1 cellular context compared by ENCODE assay signal in the genomic region with DNA sequence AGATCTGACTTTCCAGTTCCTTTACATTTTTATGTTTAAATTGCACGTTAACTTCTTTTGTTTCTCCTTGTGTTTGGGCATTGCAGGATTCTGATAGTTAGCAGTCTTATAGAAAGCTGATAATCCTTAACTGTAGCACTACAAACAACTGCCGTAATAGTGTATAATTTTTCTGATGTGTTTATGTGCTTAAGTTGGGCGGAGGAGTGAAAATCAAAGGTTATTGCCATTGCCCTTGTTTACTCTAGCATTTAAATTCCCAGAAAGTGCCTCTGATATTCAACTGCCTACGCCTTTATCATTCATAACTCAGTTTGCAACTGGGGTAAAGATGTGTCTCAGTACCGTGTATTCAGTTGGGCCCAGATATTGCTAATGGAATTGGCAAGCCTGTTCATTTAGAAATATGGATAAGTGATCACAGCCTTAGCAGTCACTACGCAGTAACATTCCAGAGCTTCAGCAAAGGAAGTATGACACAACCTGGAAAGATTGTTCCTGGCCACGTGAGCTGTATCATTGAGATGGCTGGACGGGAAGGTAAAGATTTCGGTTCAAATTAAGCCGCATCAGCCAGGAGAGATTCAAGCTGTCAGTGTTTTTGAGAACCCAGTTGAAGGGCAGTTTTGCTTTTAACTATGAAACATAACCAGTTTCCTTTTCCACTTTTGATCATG.
A peak's percentile ranks its signal among the peaks of the same experiment; 100 is the strongest.
TF ChIP-seq lines count a peak whose summit lies in the region.

No MANE protein-coding gene starts in this region.

TF ChIP-seq in IMR-90, 13 proteins besides CTCF, POLR2A, EP300 and RAD21 (continued from another document):
- TF ChIP-seq CEBPB (IDR thresholded peaks at IDR 0.05; ENCODE audit: low read depth, low read length): peak; percentile 41; the same call in 1 of the 2 replicates
- TF ChIP-seq, protein P1, sequence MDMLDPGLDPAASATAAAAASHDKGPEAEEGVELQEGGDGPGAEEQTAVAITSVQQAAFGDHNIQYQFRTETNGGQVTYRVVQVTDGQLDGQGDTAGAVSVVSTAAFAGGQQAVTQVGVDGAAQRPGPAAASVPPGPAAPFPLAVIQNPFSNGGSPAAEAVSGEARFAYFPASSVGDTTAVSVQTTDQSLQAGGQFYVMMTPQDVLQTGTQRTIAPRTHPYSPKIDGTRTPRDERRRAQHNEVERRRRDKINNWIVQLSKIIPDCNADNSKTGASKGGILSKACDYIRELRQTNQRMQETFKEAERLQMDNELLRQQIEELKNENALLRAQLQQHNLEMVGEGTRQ (IDR thresholded peaks at IDR 0.05; ENCODE audit: low read depth, low read length): peak; percentile 84
